ENCODE assay signal across 20 cellular contexts in genomic region chr5:69099302-69099701, GRCh38.
"Had no signal": no experiment of that assay in that cellular context is flagged by ENCODE, and none has a peak within 500 bp of the region (broad histone marks: within the 10 kb centered on the region; RNA-seq: fewer than 3 reads in every experiment).

No MANE protein-coding gene starts in this region.

- ATAC-seq: left lobe of liver, lower lobe of right lung, upper lobe of right lung had no signal

- H3K9me3 Mint-ChIP-seq: brain; dendritic cell treated with granulocyte-macrophage colony-stimulating factor and Interleukin-4, amounts not matched to agents 40 ng/mL and 50 ng/mL, for 4 days had no signal

- DNase-seq: activated CD4-positive, alpha-beta T cell treated with anti-CD3 and anti-CD28 coated beads for 1 hour; activated effector memory CD4-positive, alpha-beta T cell treated with Interleukin-2 at 50 U/mL for 16 hours; activated naive CD4-positive, alpha-beta T cell treated with anti-CD3 and anti-CD28 coated beads, Interleukin-2, amount 50 U/mL, for 16 hours; activated T-cell treated with anti-CD3 and anti-CD28 coated beads, Interleukin-2, amount 50 U/mL, for 48 hours; aorta; effector CD4-positive, alpha-beta T cell; foreskin melanocyte; lower lobe of right lung; midbrain; retina; sigmoid colon; stimulated activated CD4-positive, alpha-beta T cell treated with anti-CD3 and anti-CD28 coated beads, Interleukin-4, amount 100 ng/mL, for 1 hour; stimulated activated naive CD4-positive, alpha-beta T cell treated with Interleukin-2 at 50 U/mL for 16 hours; T-helper 1 cell; upper lobe of right lung; WERI-Rb-1 had no signal

- H3K27ac Mint-ChIP-seq: dendritic cell treated with granulocyte-macrophage colony-stimulating factor and Interleukin-4, amounts not matched to agents 40 ng/mL and 50 ng/mL, for 4 days; progenitor cell of endocrine pancreas had no signal

- H3K4me3 Mint-ChIP-seq: dendritic cell treated with granulocyte-macrophage colony-stimulating factor and Interleukin-4, amounts not matched to agents 40 ng/mL and 50 ng/mL, for 4 days had no signal

- H3K27me3 Mint-ChIP-seq: brain; dendritic cell treated with granulocyte-macrophage colony-stimulating factor and Interleukin-4, amounts not matched to agents 40 ng/mL and 50 ng/mL, for 4 days; progenitor cell of endocrine pancreas had no signal
